9 cellular contexts compared by ENCODE assay signal in the genomic region with DNA sequence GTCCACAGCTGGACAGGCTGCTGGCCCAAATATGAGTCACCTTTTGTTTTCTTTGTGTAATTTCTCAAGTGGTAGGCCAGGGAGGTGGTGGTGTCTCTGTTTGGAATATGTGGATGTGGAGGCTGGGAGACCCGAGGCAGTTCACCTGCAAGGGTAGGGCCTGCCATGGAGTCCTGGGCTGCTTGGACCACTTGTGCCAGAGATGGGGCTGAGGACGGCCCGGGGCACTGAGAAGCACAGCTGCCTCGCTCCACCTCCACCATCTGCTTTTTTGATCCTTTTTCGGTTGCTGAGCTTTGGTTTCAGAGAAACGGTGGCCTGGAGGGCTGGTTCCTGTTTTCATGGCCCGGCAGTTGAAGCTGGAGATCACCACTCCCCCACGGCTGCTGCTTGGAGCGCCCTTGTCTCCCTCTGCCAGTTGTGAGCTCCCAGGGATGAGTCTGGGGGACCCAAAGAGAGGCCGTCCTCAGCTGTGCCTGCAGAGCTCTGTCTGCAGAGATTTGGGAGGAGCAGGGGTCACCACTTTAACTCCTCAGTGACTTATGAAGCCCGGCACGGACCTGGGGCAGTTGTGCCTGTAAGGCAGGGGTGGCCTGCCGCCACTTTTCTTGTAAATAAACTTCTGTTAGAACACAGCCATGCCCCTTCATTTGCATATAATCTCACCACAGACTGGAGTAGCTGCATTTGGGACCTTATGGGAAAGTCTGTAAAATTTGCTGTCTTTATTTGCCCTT. TPM values are rescaled to one million over a fixed set of nuclear protein-coding genes. Genes with fewer than 3 reads are reported as not detected.
A peak's percentile ranks its signal among the peaks of the same experiment; 100 is the strongest.
DNase-seq lines count a peak whose midpoint lies in the region; ATAC-seq and TF ChIP-seq lines count a peak whose summit lies in the region.
"Had no signal": no experiment of that assay in that cellular context is flagged by ENCODE, and none has a peak within 500 bp of the region (broad histone marks: within the 10 kb centered on the region; RNA-seq: fewer than 3 reads in every experiment).

No MANE protein-coding gene starts in this region.

- peaks cover 7 to 59% (median 13%) of the 10 kb centered on the region in 3 donors for H3K36me3 ChIP-seq in esophagus squamous epithelium

- intact Hi-C loops in esophagus squamous epithelium (cut with DNase I), result no loop called here

- H3K27ac ChIP-seq in esophagus squamous epithelium, result peak overlapping the region; percentile 76 to 92 (median 88)
- H3K27ac ChIP-seq: epithelial cell of prostate had no signal

- no peak overlapping the region for H3K4me3 ChIP-seq in esophagus squamous epithelium

- no peak for TF ChIP-seq CTCF in esophagus squamous epithelium (IDR thresholded peaks at IDR 0.05)

- TF ChIP-seq POLR2A in esophagus squamous epithelium (IDR thresholded peaks at IDR 0.05), result no peak

- H3K4me1 ChIP-seq in esophagus squamous epithelium, result peaks cover 56 to 69% (median 67%) of the 10 kb centered on the region in 3 donors

- DNase-seq in AG08396 (ENCODE audit: low spot score), result peak; percentile 47
- peak; percentile 14 for DNase-seq in OCI-M2 (lab: John Stamatoyannopoulos, UW; ENCODE audit: unreplicated experiment)
- DNase-seq in esophagus squamous epithelium (lab: John Stamatoyannopoulos, UW), result peak; percentile 12
- peak; percentile 43 for DNase-seq in stromal cell of bone marrow (ENCODE audit: low read depth)
- DNase-seq in putamen (ENCODE audit: low spot score), result no peak
- DNase-seq in foreskin melanocyte, result no peak

- no peaks in the 10 kb centered on the region for H3K9me3 ChIP-seq in esophagus squamous epithelium

- 47 to 55% methylated on average over 9 to 11 of the region's 13 CpGs for WGBS in esophagus squamous epithelium, 2 donors

- H3K27me3 ChIP-seq in esophagus squamous epithelium, result no peaks in the 10 kb centered on the region

- peak; percentile 26 for ATAC-seq in GM18861 (IDR thresholded peaks at IDR 0.05; ENCODE audit: unreplicated experiment)
- ATAC-seq in HG02973 (IDR thresholded peaks at IDR 0.05; ENCODE audit: unreplicated experiment), result peak; percentile 42

RNA-seq across cellular contexts. Expression of gene TTC7A, which starts 42.2 kb away (rescaled TPM):
- 10 to 100 TPM; 13.7 to 31.3 (median 28.2) TPM for total RNA-seq in esophagus squamous epithelium

Comparison
In these comparisons a context has a peak if more than half of its experiments do, and no peak if none do; other contexts are left out.
1. DNase-seq: peak in AG08396 (single experiment), OCI-M2 (single experiment), esophagus squamous epithelium (single experiment) and stromal cell of bone marrow (single experiment); none in putamen (single experiment) and foreskin melanocyte (single experiment).